Comparison of ENCODE assay signal across 1 cellular context in the genomic region with DNA sequence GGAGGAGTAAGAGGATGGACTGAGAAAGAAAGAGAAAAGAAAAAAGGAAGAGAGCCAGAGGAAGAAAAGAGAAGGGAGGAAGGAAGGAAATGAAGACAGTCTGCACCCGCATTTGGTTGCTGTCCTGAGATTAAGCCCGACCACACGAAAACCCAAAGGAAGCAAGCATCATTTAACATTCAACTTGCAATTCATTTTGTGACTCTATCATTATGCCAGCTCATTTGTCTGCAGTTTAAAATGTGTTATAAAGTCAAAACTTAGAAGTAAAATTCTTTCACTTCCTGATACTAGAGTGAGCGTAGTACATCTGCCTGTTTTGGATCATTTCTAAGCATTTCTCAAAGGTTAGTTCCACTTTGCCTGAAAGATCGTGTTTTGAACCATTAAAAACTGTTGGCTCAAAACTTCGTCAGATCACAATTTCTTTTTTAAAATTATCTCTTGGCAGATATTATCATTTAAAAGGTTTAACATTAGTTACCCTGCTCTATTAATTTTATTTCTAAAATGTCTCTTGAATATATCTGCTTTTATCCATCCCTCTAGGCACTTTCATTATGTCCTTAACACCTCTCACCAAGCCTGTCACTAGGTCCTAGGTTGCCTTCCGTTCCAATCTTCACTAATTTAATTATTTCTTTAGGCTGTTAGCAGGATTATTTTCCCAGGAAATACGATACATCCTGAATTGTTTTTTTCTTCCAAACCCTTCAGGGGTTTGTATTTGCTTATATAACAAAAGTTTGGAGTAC.
TF ChIP-seq lines count a peak whose summit lies in the region.

No MANE protein-coding gene starts in this region.

TF ChIP-seq in GM12878, 131 proteins besides CTCF, POLR2A, EP300 and RAD21 (continued from another document):
- TF ChIP-seq, protein P1, sequence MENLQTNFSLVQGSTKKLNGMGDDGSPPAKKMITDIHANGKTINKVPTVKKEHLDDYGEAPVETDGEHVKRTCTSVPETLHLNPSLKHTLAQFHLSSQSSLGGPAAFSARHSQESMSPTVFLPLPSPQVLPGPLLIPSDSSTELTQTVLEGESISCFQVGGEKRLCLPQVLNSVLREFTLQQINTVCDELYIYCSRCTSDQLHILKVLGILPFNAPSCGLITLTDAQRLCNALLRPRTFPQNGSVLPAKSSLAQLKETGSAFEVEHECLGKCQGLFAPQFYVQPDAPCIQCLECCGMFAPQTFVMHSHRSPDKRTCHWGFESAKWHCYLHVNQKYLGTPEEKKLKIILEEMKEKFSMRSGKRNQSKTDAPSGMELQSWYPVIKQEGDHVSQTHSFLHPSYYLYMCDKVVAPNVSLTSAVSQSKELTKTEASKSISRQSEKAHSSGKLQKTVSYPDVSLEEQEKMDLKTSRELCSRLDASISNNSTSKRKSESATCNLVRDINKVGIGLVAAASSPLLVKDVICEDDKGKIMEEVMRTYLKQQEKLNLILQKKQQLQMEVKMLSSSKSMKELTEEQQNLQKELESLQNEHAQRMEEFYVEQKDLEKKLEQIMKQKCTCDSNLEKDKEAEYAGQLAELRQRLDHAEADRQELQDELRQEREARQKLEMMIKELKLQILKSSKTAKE (IDR thresholded peaks at IDR 0.05; ENCODE audit: low read depth, poor library complexity, severe bottlenecking): peak; percentile 39
- peak; percentile 92 for TF ChIP-seq RUNX3 (IDR thresholded peaks at IDR 0.05; ENCODE audit: low read length)
- TF ChIP-seq BMI1 (IDR thresholded peaks at IDR 0.05; ENCODE audit: borderline replicate concordance): 0 out of 2 replicates have a peak, but pooled peaks have one; percentile 23
- TF ChIP-seq NFIC (IDR thresholded peaks at IDR 0.05; ENCODE audit: low read depth, low read length): peak; percentile 73
- no peak for TF ChIP-seq CHD4 (IDR thresholded peaks at IDR 0.05)
- TF ChIP-seq, protein P2, sequence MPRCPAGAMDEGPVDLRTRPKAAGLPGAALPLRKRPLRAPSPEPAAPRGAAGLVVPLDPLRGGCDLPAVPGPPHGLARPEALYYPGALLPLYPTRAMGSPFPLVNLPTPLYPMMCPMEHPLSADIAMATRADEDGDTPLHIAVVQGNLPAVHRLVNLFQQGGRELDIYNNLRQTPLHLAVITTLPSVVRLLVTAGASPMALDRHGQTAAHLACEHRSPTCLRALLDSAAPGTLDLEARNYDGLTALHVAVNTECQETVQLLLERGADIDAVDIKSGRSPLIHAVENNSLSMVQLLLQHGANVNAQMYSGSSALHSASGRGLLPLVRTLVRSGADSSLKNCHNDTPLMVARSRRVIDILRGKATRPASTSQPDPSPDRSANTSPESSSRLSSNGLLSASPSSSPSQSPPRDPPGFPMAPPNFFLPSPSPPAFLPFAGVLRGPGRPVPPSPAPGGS (IDR thresholded peaks at IDR 0.05; ENCODE audit: borderline replicate concordance, insufficient read depth, low read depth, low read length, poor library complexity, severe bottlenecking): peak; percentile 37
- TF ChIP-seq, protein P3, sequence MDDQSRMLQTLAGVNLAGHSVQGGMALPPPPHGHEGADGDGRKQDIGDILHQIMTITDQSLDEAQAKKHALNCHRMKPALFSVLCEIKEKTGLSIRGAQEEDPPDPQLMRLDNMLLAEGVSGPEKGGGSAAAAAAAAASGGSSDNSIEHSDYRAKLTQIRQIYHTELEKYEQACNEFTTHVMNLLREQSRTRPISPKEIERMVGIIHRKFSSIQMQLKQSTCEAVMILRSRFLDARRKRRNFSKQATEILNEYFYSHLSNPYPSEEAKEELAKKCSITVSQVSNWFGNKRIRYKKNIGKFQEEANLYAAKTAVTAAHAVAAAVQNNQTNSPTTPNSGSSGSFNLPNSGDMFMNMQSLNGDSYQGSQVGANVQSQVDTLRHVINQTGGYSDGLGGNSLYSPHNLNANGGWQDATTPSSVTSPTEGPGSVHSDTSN (IDR thresholded peaks at IDR 0.05; ENCODE audit: insufficient replicate concordance, low read depth, low read length): no peak
- peak; percentile 68; the same call in 1 of the 2 replicates for TF ChIP-seq BCL11A (IDR thresholded peaks at IDR 0.05; ENCODE audit: low read depth, low read length)
